14 cellular contexts compared by ENCODE assay signal in genomic region chr22:32140688-32141087, GRCh38. TPM values are rescaled to one million over a fixed set of nuclear protein-coding genes. Genes with fewer than 3 reads are reported as not detected.
A peak's percentile ranks its signal among the peaks of the same experiment; 100 is the strongest.
DNase-seq lines count a peak whose midpoint lies in the region; ATAC-seq and TF ChIP-seq lines count a peak whose summit lies in the region.
"Not testable (repeated sequence)": the region's sequence is repeated elsewhere in the genome, so short reads cannot be mapped to it uniquely, and the experiment has no call there.
"Had no signal": no experiment of that assay in that cellular context is flagged by ENCODE, and none has a peak within 500 bp of the region (broad histone marks: within the 10 kb centered on the region; RNA-seq: fewer than 3 reads in every experiment).

No MANE protein-coding gene starts in this region.

- peak; percentile 68 to 69 for ATAC-seq in upper lobe of left lung (ENCODE audit: low FRiP score in 2 of 2)

- H3K9me3 ChIP-seq in HEK293 (ENCODE audit: control insufficient read depth, insufficient read depth, low read depth, low read length); WERI-Rb-1 (ENCODE audit: severe bottlenecking); upper lobe of left lung: not testable (repeated sequence)

- not testable (repeated sequence) for H3K36me3 ChIP-seq in HEK293 (ENCODE audit: control insufficient read depth in 2 of 2, insufficient read depth in 1 of 2, low read length in 2 of 2); WERI-Rb-1; brain microvascular endothelial cell (replicated peaks); upper lobe of left lung

- CTCF ChIA-PET in HEK293 (lab: Yijun Ruan, JAX), result interaction anchor here (0.6 to 2.2 kb wide), 10 partner anchors 10 to 535 kb away, joined by 3 to 14 read pairs (median 5); partner anchors contain the start of gene C22orf42

- not testable (repeated sequence) for H3K27ac Mint-ChIP-seq in mesothelial cell of epicardium

- peaks cover 46% of the 10 kb centered on the region for H3K27me3 Mint-ChIP-seq in mesothelial cell of epicardium (ENCODE audit: low read depth)

- not testable (repeated sequence) for TF ChIP-seq CTCF in HEK293 (tag by site-specific recombination; IDR thresholded peaks at IDR 0.05)
- peak; percentile 50 for TF ChIP-seq CTCF in WERI-Rb-1 (IDR thresholded peaks at IDR 0.05; ENCODE audit: low read depth, low read length)
- peak; percentile 33 for TF ChIP-seq CTCF in brain microvascular endothelial cell (IDR thresholded peaks at IDR 0.05; ENCODE audit: low read depth, low read length, missing control alignments)
- TF ChIP-seq CTCF in mesothelial cell of epicardium (IDR thresholded peaks at IDR 0.05; ENCODE audit: unreplicated experiment), result peak; percentile 19
- peak in 1 of 6 experiments; percentile 23 for TF ChIP-seq CTCF in upper lobe of left lung (IDR thresholded peaks at IDR 0.05)

- DNase-seq in DMS153 treated with DMSO at 0.1 percent for 48 hours (lab: John Stamatoyannopoulos, UW; ENCODE audit: unreplicated experiment) (peak; percentile 2), NCI-H748 (lab: John Stamatoyannopoulos, UW; ENCODE audit: unreplicated experiment) (peak; percentile 29), foreskin melanocyte (peak; percentile 7)
- DNase-seq in WERI-Rb-1; brain microvascular endothelial cell; mesothelial cell of epicardium (ENCODE audit: low spot score in 2 of 2, unreplicated experiment in 2 of 2); upper lobe of left lung: not testable (repeated sequence)

- in situ Hi-C loops in brain microvascular endothelial cell (cut with HindIII; ENCODE audit: low pct_ligation_motif_present, low sequenced_read_pairs), result not testable (repeated sequence)

- WGBS in upper lobe of left lung, 2 donors, result 44 to 57% methylated on average over 3 to 6 of the region's 6 CpGs

- H3K36me3 Mint-ChIP-seq in mesothelial cell of epicardium, result not testable (repeated sequence)

- TF ChIP-seq POLR2A in upper lobe of left lung (IDR thresholded peaks at IDR 0.05), result not testable (repeated sequence)

- H3K9me3 Mint-ChIP-seq in mesothelial cell of epicardium, result not testable (repeated sequence)

- POLR2A ChIA-PET in HEK293 (lab: Yijun Ruan, JAX), result not testable (repeated sequence)

- H3K4me3 ChIP-seq in HEK293 (ENCODE audit: low read depth, low read length); WERI-Rb-1 (ENCODE audit: low read depth, low read length); brain microvascular endothelial cell (ENCODE audit: low read depth, low read length); upper lobe of left lung: not testable (repeated sequence)

- not testable (repeated sequence) for H3K4me3 Mint-ChIP-seq in mesothelial cell of epicardium

- H3K4me1 ChIP-seq in HEK293 (ENCODE audit: control insufficient read depth, insufficient read depth, low read length); upper lobe of left lung: not testable (repeated sequence)

- not testable (repeated sequence) for H3K4me1 Mint-ChIP-seq in mesothelial cell of epicardium

- H3K27ac ChIP-seq in HEK293 (ENCODE audit: extremely low read depth, low read depth, low read length); WERI-Rb-1; brain microvascular endothelial cell; upper lobe of left lung: not testable (repeated sequence)

- peaks cover 13% of the 10 kb centered on the region for H3K27me3 ChIP-seq in WERI-Rb-1 (ENCODE audit: insufficient read depth, low read depth, severe bottlenecking)
- H3K27me3 ChIP-seq in brain microvascular endothelial cell (replicated peaks); upper lobe of left lung: not testable (repeated sequence)

- TF ChIP-seq EP300 in upper lobe of left lung (IDR thresholded peaks at IDR 0.05), result not testable (repeated sequence)

TF ChIP-seq in HEK293, 187 proteins besides CTCF, POLR2A, EP300 and RAD21:
- TF ChIP-seq ZNF654 (tag by site-specific recombination; IDR thresholded peaks at IDR 0.05; ENCODE audit: low read depth), result peak; percentile 40

RNA-seq across cellular contexts. Expression of gene C22orf42, which starts 18.4 kb away (rescaled TPM):
- total RNA-seq in mesothelial cell of epicardium (not detected in 3 replicates), upper lobe of left lung (not detected)
- total RNA-seq: aorta; CD8-positive, alpha-beta memory T cell; H4; NCI-H460; T-helper 2 cell treated with Interferon-gamma antibody and Interleukin-4, amounts not matched to agents 100 ng/mL and 5 ng/mL, for 36 hours; urinary bladder had no signal
